1 cellular context compared by ENCODE assay signal in the genomic region with DNA sequence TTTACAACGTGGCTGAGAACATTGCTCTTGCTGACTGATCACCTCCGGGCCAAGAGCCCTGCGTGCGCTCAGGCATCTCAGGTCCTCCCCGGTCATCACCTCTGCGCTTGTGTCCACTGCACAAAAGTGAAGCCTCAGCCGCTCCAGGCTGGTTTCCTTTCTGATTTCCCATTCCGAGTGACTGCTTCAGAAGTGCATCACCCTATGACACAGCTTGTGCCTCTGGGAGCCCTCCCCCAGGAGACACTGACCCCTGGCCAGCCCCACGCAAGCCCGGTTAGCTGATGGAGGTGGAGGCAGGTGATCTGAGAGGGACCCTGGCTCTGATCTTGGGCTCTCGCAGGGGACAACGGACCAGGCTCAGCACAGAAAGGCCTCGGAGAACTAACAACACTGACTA.
TF ChIP-seq lines count a peak whose summit lies in the region.

No MANE protein-coding gene starts in this region.

TF ChIP-seq in HepG2, 621 proteins besides CTCF, POLR2A, EP300 and RAD21:
- TF ChIP-seq, protein P1, sequence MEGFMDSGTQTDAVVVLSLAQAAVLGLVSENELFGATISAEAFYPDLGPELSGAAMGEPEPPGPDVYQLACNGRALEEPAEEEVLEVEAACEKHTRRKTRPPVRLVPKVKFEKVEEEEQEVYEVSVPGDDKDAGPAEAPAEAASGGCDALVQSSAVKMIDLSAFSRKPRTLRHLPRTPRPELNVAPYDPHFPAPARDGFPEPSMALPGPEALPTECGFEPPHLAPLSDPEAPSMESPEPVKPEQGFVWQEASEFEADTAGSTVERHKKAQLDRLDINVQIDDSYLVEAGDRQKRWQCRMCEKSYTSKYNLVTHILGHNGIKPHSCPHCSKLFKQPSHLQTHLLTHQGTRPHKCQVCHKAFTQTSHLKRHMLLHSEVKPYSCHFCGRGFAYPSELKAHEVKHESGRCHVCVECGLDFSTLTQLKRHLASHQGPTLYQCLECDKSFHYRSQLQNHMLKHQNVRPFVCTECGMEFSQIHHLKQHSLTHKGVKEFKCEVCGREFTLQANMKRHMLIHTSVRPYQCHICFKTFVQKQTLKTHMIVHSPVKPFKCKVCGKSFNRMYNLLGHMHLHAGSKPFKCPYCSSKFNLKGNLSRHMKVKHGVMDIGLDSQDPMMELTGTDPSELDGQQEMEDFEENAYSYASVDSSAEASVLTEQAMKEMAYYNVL (CRISPR knock-in tag; IDR thresholded peaks at IDR 0.05; ENCODE audit: borderline replicate concordance), result no peak
- no peak for TF ChIP-seq TARDBP (CRISPR knock-in tag; IDR thresholded peaks at IDR 0.05)
- no peak for TF ChIP-seq FOXK2 (IDR thresholded peaks at IDR 0.05)
- no peak for TF ChIP-seq TGIF2 (CRISPR knock-in tag; IDR thresholded peaks at IDR 0.05)
- no peak for TF ChIP-seq ZFP37 (CRISPR knock-in tag; IDR thresholded peaks at IDR 0.05; ENCODE audit: borderline replicate concordance)
- no peak for TF ChIP-seq PITX1 (CRISPR knock-in tag; IDR thresholded peaks at IDR 0.05)
- TF ChIP-seq ZNF780A (CRISPR knock-in tag; IDR thresholded peaks at IDR 0.05), result no peak
- TF ChIP-seq, protein P2, sequence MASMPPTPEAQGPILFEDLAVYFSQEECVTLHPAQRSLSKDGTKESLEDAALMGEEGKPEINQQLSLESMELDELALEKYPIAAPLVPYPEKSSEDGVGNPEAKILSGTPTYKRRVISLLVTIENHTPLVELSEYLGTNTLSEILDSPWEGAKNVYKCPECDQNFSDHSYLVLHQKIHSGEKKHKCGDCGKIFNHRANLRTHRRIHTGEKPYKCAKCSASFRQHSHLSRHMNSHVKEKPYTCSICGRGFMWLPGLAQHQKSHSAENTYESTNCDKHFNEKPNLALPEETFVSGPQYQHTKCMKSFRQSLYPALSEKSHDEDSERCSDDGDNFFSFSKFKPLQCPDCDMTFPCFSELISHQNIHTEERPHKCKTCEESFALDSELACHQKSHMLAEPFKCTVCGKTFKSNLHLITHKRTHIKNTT (CRISPR knock-in tag; IDR thresholded peaks at IDR 0.05), result no peak
- no peak for TF ChIP-seq EED (CRISPR knock-in tag; IDR thresholded peaks at IDR 0.05)
- TF ChIP-seq, protein P3, sequence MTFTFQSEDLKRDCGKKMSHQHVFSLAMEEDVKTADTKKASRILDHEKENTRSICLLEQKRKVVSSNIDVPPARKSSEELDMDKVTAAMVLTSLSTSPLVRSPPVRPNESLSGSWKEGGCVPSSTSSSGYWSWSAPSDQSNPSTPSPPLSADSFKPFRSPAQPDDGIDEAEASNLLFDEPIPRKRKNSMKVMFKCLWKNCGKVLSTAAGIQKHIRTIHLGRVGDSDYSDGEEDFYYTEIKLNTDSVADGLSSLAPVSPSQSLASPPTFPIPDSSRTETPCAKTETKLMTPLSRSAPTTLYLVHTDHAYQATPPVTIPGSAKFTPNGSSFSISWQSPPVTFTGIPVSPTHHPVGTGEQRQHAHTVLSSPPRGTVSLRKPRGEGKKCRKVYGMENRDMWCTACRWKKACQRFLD (CRISPR knock-in tag; IDR thresholded peaks at IDR 0.05; ENCODE audit: borderline replicate concordance), result no peak
- no peak for TF ChIP-seq ZNF598 (CRISPR knock-in tag; IDR thresholded peaks at IDR 0.05; ENCODE audit: borderline replicate concordance)
